16 cellular contexts compared by ENCODE assay signal in the genomic region with DNA sequence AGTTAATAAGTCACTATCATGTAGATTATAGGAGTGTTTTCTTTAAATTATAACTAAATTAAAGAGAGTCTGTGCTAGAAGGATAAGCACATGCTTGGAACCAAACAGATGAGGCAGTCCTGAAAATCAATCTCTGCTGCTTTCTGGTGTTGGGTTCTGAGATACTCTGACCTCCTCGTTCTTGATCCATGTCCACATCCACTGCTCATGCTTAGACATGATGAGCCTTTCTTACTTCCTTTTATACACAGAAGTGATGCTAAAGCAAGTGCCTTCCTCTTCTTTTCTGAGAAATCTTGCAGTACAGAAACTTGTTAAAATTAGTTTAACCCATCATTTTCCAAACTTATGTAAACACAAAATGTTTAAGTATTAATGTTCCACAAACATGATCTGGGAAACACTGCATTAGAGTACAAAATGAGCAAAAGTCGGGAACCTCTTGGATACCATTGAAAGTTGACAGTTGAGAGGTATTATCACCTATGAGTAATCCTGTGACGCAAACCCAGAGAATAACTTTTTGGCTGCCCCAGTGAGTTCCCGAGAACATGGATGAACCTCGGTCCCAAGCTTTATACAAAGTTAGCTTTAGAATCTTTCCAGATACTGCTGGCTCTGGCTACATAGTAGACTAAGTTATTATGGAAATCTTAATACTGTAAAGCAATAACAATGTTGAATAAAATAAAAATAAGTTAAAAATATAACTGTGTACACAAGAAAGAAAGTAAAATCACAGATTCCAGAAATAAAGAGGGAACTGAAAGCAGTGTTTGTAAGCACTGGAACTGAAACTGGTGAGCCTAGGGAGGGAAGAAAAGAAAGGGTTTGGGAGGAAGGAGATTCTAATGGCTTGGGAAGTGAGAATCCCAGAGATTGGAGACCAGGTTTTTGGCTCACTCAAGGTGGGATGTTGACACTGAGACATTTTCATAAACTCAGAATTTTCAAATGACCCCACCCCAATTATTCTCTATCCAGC.
DNase-seq lines count a peak whose midpoint lies in the region; ATAC-seq lines count a peak whose summit lies in the region.
"Had no signal": no experiment of that assay in that cellular context is flagged by ENCODE, and none has a peak within 500 bp of the region (broad histone marks: within the 10 kb centered on the region; RNA-seq: fewer than 3 reads in every experiment).

No MANE protein-coding gene starts in this region.

- WGBS in mesenchymal stem cell: 97% methylated on average over 5 of the region's 5 CpGs

- H3K27me3 Mint-ChIP-seq in activated naive CD8-positive, alpha-beta T cell treated with anti-CD3 and anti-CD28 coated beads, Interleukin-2, amount 10 ng/mL, durations not matched to agents 7 days and 5 days: no peaks in the 10 kb centered on the region
- peaks cover 39% of the 10 kb centered on the region for H3K27me3 Mint-ChIP-seq in activated CD8-positive, alpha-beta memory T cell treated with anti-CD3 and anti-CD28 coated beads, Interleukin-2, amount 10 ng/mL, durations not matched to agents 7 days and 5 days
- H3K27me3 Mint-ChIP-seq: progenitor cell of endocrine pancreas had no signal

- no peak overlapping the region for H4K91ac ChIP-seq in mesenchymal stem cell (ENCODE audit: low read length)

- peaks cover 6% of the 10 kb centered on the region for H3K9me3 ChIP-seq in mesenchymal stem cell (ENCODE audit: control insufficient read depth, low read length)
- H3K9me3 ChIP-seq: tibial artery had no signal

- no peaks in the 10 kb centered on the region for H3K36me3 ChIP-seq in mesenchymal stem cell (ENCODE audit: control insufficient read depth in 1 of 2, insufficient read depth in 2 of 2, low read depth in 1 of 2, low read length in 2 of 2)
- H3K36me3 ChIP-seq: tibial artery had no signal

- peak; percentile 47 for ATAC-seq in activated naive CD8-positive, alpha-beta T cell treated with anti-CD3 and anti-CD28 coated beads, Interleukin-2, amount 10 ng/mL, durations not matched to agents 7 days and 5 days (ENCODE audit: low read depth)
- no peak for ATAC-seq in activated CD8-positive, alpha-beta memory T cell treated with anti-CD3 and anti-CD28 coated beads, Interleukin-2, amount 10 ng/mL, durations not matched to agents 7 days and 5 days
- ATAC-seq: foreskin keratinocyte had no signal

- CTCF ChIA-PET in activated CD8-positive, alpha-beta memory T cell treated with anti-CD3 and anti-CD28 coated beads, Interleukin-2, amount 10 ng/mL, durations not matched to agents 7 days and 5 days (lab: Charles Lee): no interaction called here

- no peak overlapping the region for H3K23ac ChIP-seq in mesenchymal stem cell (ENCODE audit: low read length in 2 of 2)

- no peak overlapping the region for H2AFZ ChIP-seq in mesenchymal stem cell (ENCODE audit: low read depth, low read length)

- no peak overlapping the region for H3K18ac ChIP-seq in mesenchymal stem cell (ENCODE audit: low read depth in 1 of 2, low read length in 2 of 2)

- H3K9me3 Mint-ChIP-seq in activated naive CD8-positive, alpha-beta T cell treated with anti-CD3 and anti-CD28 coated beads, Interleukin-2, amount 10 ng/mL, durations not matched to agents 7 days and 5 days: peaks cover 14% of the 10 kb centered on the region
- no peaks in the 10 kb centered on the region for H3K9me3 Mint-ChIP-seq in activated CD8-positive, alpha-beta memory T cell treated with anti-CD3 and anti-CD28 coated beads, Interleukin-2, amount 10 ng/mL, durations not matched to agents 7 days and 5 days (ENCODE audit: low read depth)

- H3K4me2 ChIP-seq in mesenchymal stem cell (ENCODE audit: low read length, poor library complexity, severe bottlenecking): no peak overlapping the region

- H3K36me3 Mint-ChIP-seq in activated naive CD8-positive, alpha-beta T cell treated with anti-CD3 and anti-CD28 coated beads, Interleukin-2, amount 10 ng/mL, durations not matched to agents 7 days and 5 days: peaks cover 32% of the 10 kb centered on the region
- H3K36me3 Mint-ChIP-seq in activated CD8-positive, alpha-beta memory T cell treated with anti-CD3 and anti-CD28 coated beads, Interleukin-2, amount 10 ng/mL, durations not matched to agents 7 days and 5 days: peaks cover 4% of the 10 kb centered on the region

- peak overlapping the region in 1 of 2 experiments; percentile 34 for H2BK12ac ChIP-seq in mesenchymal stem cell (ENCODE audit: low read length in 2 of 2)

- H2BK15ac ChIP-seq in mesenchymal stem cell (ENCODE audit: low read depth, poor library complexity, severe bottlenecking): no peak overlapping the region

- no peak overlapping the region for H4K8ac ChIP-seq in mesenchymal stem cell (ENCODE audit: low read length)

- peak; percentile 42 for DNase-seq in Ammon's horn (ENCODE audit: low spot score)
- DNase-seq in KBM-7: peak; percentile 63
- no peak for DNase-seq in activated naive CD8-positive, alpha-beta T cell treated with anti-CD3 and anti-CD28 coated beads, Interleukin-2, amount 10 ng/mL, durations not matched to agents 7 days and 5 days
- peak; percentile 13 for DNase-seq in mesenchymal stem cell
- no peak for DNase-seq in activated CD8-positive, alpha-beta memory T cell treated with anti-CD3 and anti-CD28 coated beads, Interleukin-2, amount 10 ng/mL, durations not matched to agents 7 days and 5 days
- DNase-seq in activated effector memory CD4-positive, alpha-beta T cell treated with anti-CD3 and anti-CD28 coated beads, Interleukin-2, amount 50 U/mL, for 16 hours: no peak
- DNase-seq in T-helper 2 cell: no peak
- DNase-seq in superior temporal gyrus (ENCODE audit: extremely low spot score): no peak
- DNase-seq: activated CD4-positive, alpha-beta T cell treated with anti-CD3 and anti-CD28 coated beads for 1 hour; activated T-cell treated with anti-CD3 and anti-CD28 coated beads, Interleukin-2, amount 50 U/mL, for 24 hours; foreskin keratinocyte; midbrain; MM.1S; NCI-H2107; tibial artery had no signal

- peak overlapping the region in 1 of 2 experiments; percentile 20 for H3K4ac ChIP-seq in mesenchymal stem cell (ENCODE audit: low read depth in 1 of 2, low read length in 2 of 2)

- no peaks in the 10 kb centered on the region for H3K27me3 ChIP-seq in mesenchymal stem cell (ENCODE audit: control insufficient read depth in 1 of 2, insufficient read depth in 1 of 2, low read length in 2 of 2)
- H3K27me3 ChIP-seq: foreskin keratinocyte, tibial artery had no signal

- H3K14ac ChIP-seq in mesenchymal stem cell (ENCODE audit: low read length in 2 of 2): no peak overlapping the region

- H3K4me1 Mint-ChIP-seq in activated naive CD8-positive, alpha-beta T cell treated with anti-CD3 and anti-CD28 coated beads, Interleukin-2, amount 10 ng/mL, durations not matched to agents 7 days and 5 days: peaks cover 42% of the 10 kb centered on the region
- H3K4me1 Mint-ChIP-seq in activated CD8-positive, alpha-beta memory T cell treated with anti-CD3 and anti-CD28 coated beads, Interleukin-2, amount 10 ng/mL, durations not matched to agents 7 days and 5 days: peaks cover 16% of the 10 kb centered on the region

- H3K27ac Mint-ChIP-seq in activated naive CD8-positive, alpha-beta T cell treated with anti-CD3 and anti-CD28 coated beads, Interleukin-2, amount 10 ng/mL, durations not matched to agents 7 days and 5 days: peak overlapping the region; percentile 60
- no peak overlapping the region for H3K27ac Mint-ChIP-seq in activated CD8-positive, alpha-beta memory T cell treated with anti-CD3 and anti-CD28 coated beads, Interleukin-2, amount 10 ng/mL, durations not matched to agents 7 days and 5 days
- H3K27ac Mint-ChIP-seq: activated T-cell treated with anti-CD3 and anti-CD28 coated beads, Interleukin-2, amount 50 U/mL, for 24 hours; progenitor cell of endocrine pancreas had no signal

- H3K4me3 ChIP-seq in mesenchymal stem cell (ENCODE audit: insufficient read depth in 1 of 2, low read depth in 1 of 2, low read length in 2 of 2): no peak overlapping the region
- H3K4me3 ChIP-seq: tibial artery had no signal

- H3K27ac ChIP-seq in mesenchymal stem cell (ENCODE audit: low read length, poor library complexity, severe bottlenecking): no peak overlapping the region
- H3K27ac ChIP-seq: foreskin keratinocyte had no signal

- POLR2A ChIA-PET in activated naive CD8-positive, alpha-beta T cell treated with anti-CD3 and anti-CD28 coated beads, Interleukin-2, amount 10 ng/mL, durations not matched to agents 7 days and 5 days (lab: Charles Lee): no interaction called here

- peaks cover 2% of the 10 kb centered on the region for H3K4me1 ChIP-seq in mesenchymal stem cell (ENCODE audit: control insufficient read depth, insufficient read depth, low read depth, low read length)

- no peaks in the 10 kb centered on the region for H3K79me1 ChIP-seq in mesenchymal stem cell (replicated peaks; ENCODE audit: low read length, poor library complexity, severe bottlenecking)

- no peak overlapping the region for H2AK5ac ChIP-seq in mesenchymal stem cell (ENCODE audit: low read length, severe bottlenecking)

- no peak overlapping the region for H2BK5ac ChIP-seq in mesenchymal stem cell (ENCODE audit: low read depth, low read length, poor library complexity, severe bottlenecking)

- H2BK120ac ChIP-seq in mesenchymal stem cell (ENCODE audit: low read depth, low read length): no peak overlapping the region

- in situ Hi-C loops in KBM-7 (cut with MboI; ENCODE audit: low pct_unique_long_range_greater_than_20kb, low sequenced_read_pairs): no loop called here

- H3K4me3 Mint-ChIP-seq in activated naive CD8-positive, alpha-beta T cell treated with anti-CD3 and anti-CD28 coated beads, Interleukin-2, amount 10 ng/mL, durations not matched to agents 7 days and 5 days: peak overlapping the region; percentile 39
- H3K4me3 Mint-ChIP-seq in activated CD8-positive, alpha-beta memory T cell treated with anti-CD3 and anti-CD28 coated beads, Interleukin-2, amount 10 ng/mL, durations not matched to agents 7 days and 5 days: no peak overlapping the region
- H3K4me3 Mint-ChIP-seq: activated T-cell treated with anti-CD3 and anti-CD28 coated beads, Interleukin-2, amount 50 U/mL, for 24 hours had no signal

- H3K9ac ChIP-seq in mesenchymal stem cell (ENCODE audit: low read length): no peak overlapping the region

Comparison
In these comparisons a context has a peak if more than half of its experiments do, and no peak if none do; other contexts are left out.
1. DNase-seq: peak in Ammon's horn (single experiment), KBM-7 (single experiment) and mesenchymal stem cell (single experiment); none in activated naive CD8-positive, alpha-beta T cell treated with anti-CD3 and anti-CD28 coated beads, Interleukin-2, amount 10 ng/mL, durations not matched to agents 7 days and 5 days (single experiment), activated CD8-positive, alpha-beta memory T cell treated with anti-CD3 and anti-CD28 coated beads, Interleukin-2, amount 10 ng/mL, durations not matched to agents 7 days and 5 days (single experiment), activated effector memory CD4-positive, alpha-beta T cell treated with anti-CD3 and anti-CD28 coated beads, Interleukin-2, amount 50 U/mL, for 16 hours (single experiment), T-helper 2 cell (0 of 5) and superior temporal gyrus (single experiment).